ENCODE assay signal across 1 cellular context in genomic region chr2:120470041-120470716, GRCh38.
TF ChIP-seq lines count a peak whose summit lies in the region.

No MANE protein-coding gene starts in this region.

TF ChIP-seq in HepG2, 621 proteins besides CTCF, POLR2A, EP300 and RAD21 (continued from another document):
- TF ChIP-seq ZBTB33 (CRISPR knock-in tag; IDR thresholded peaks at IDR 0.05) (0 out of 2 replicates have a peak, but pooled peaks have one; percentile 63), TP53 (CRISPR knock-in tag; conservative IDR thresholded peaks at IDR 0.05) (0 out of 2 replicates have a peak, but pooled peaks have one; percentile 49), IKZF1 (IDR thresholded peaks at IDR 0.05) (no peak)
